22 cellular contexts compared by ENCODE assay signal in the genomic region with DNA sequence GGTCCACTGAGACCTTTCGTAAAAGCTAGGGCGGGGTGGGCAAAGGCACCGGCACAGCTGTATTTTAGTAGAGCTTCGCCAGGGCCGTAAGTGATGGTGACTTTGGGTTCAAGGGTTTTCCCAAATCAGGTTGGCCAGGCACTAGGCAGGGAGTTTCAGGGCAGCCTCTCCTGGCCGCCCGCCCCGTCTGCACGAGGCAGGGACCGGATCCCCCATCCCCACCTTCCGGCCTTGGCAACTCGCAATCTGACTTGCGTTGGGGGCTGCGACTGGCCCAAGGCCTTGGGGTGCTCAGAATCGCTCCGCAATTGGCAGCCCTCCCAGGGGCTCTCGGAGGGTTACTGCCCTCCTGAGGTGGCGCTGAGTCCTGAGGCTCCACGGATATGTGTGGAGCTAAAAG. TPM values are rescaled to one million over a fixed set of nuclear protein-coding genes. Genes with fewer than 3 reads are reported as not detected.
"Had no signal": no experiment of that assay in that cellular context is flagged by ENCODE, and none has a peak within 500 bp of the region (broad histone marks: within the 10 kb centered on the region; RNA-seq: fewer than 3 reads in every experiment).

No MANE protein-coding gene starts in this region.

- H3K27ac Mint-ChIP-seq: activated naive CD8-positive, alpha-beta T cell treated with anti-CD3 and anti-CD28 coated beads, Interleukin-2, amount 50 U/mL, for 24 hours; activated T-helper 1 cell treated with anti-CD3 and anti-CD28 coated beads, Interleukin-12 subunit alpha, Interleukin-12 subunit beta, Interleukin-2, Interleukin-4 antibody, amounts not matched to agents 30 ng/mL and 10 ng/mL and 1 ng/mL, durations not matched to agents 14 hours and 24 hours and 36 hours; stimulated activated effector memory CD8-positive, alpha-beta T cell treated with anti-CD3 and anti-CD28 coated beads, Interleukin-12 subunit alpha, Interleukin-12 subunit beta, amount 100 ng/mL, for 72 hours had no signal

- ATAC-seq: activated naive CD8-positive, alpha-beta T cell treated with anti-CD3 and anti-CD28 coated beads, Interleukin-2, amount 50 U/mL, for 24 hours; gastrocnemius medialis; heart right ventricle; stimulated activated effector memory CD8-positive, alpha-beta T cell treated with anti-CD3 and anti-CD28 coated beads, Interleukin-12 subunit alpha, Interleukin-12 subunit beta, amount 100 ng/mL, for 72 hours; T-cell had no signal

- H3K4me3 Mint-ChIP-seq: activated naive CD8-positive, alpha-beta T cell treated with anti-CD3 and anti-CD28 coated beads, Interleukin-2, amount 50 U/mL, for 24 hours; activated T-helper 1 cell treated with anti-CD3 and anti-CD28 coated beads, Interleukin-12 subunit alpha, Interleukin-12 subunit beta, Interleukin-2, Interleukin-4 antibody, amounts not matched to agents 30 ng/mL and 10 ng/mL and 1 ng/mL, durations not matched to agents 14 hours and 24 hours and 36 hours; neural crest cell; stimulated activated effector memory CD8-positive, alpha-beta T cell treated with anti-CD3 and anti-CD28 coated beads, Interleukin-12 subunit alpha, Interleukin-12 subunit beta, amount 100 ng/mL, for 72 hours; T-cell had no signal

- H3K4me1 ChIP-seq: parathyroid adenoma had no signal

- H3K9me3 ChIP-seq: ascending aorta, gastrocnemius medialis had no signal

- H3K79me2 ChIP-seq: parathyroid adenoma had no signal

- H3K27ac ChIP-seq: ascending aorta, cardiac muscle cell, coronary artery, gastrocnemius medialis, heart right ventricle, parathyroid adenoma, tibial nerve had no signal

- DNase-seq: activated CD4-positive, alpha-beta T cell treated with anti-CD3 and anti-CD28 coated beads, Interleukin-2, amount 50 U/mL, for 1 hour; activated CD4-positive, CD25-positive, alpha-beta regulatory T cell; activated naive CD4-positive, alpha-beta T cell; activated naive CD8-positive, alpha-beta T cell treated with anti-CD3 and anti-CD28 coated beads, Interleukin-2, amount 50 U/mL, for 24 hours; effector CD4-positive, alpha-beta T cell; gastrocnemius medialis; heart right ventricle; kidney glomerular epithelial cell; T-cell had no signal

- H3K4me3 ChIP-seq: ascending aorta, cardiac muscle cell, coronary artery, gastrocnemius medialis, heart right ventricle, smooth muscle cell, tibial nerve had no signal

- H3K4me2 ChIP-seq: smooth muscle cell had no signal

- H2AFZ ChIP-seq: parathyroid adenoma had no signal

- H3K36me3 Mint-ChIP-seq: T-cell had no signal

- H3K9ac ChIP-seq: parathyroid adenoma had no signal

- H3K36me3 ChIP-seq: ascending aorta, cardiac muscle cell, gastrocnemius medialis, heart right ventricle, tibial nerve had no signal

RNA-seq across cellular contexts. Expression of a gene that starts 4.1 kb away (rescaled TPM):
- total RNA-seq: activated T-helper 1 cell treated with anti-CD3 and anti-CD28 coated beads, Interleukin-12 subunit alpha, Interleukin-12 subunit beta, Interleukin-2, Interleukin-4 antibody, amounts not matched to agents 30 ng/mL and 10 ng/mL and 1 ng/mL, durations not matched to agents 14 hours and 24 hours and 36 hours; ascending aorta; fibroblast of lung; gastrocnemius medialis; heart right ventricle; lower leg skin; myocyte; renal cortical epithelial cell; smooth muscle cell; tibial nerve had no signal
- polyA plus RNA-seq: fibroblast of lung, heart right ventricle, smooth muscle cell had no signal

RNA-seq across cellular contexts. Expression of a gene that starts 6.0 kb away (rescaled TPM):
- total RNA-seq: ascending aorta, fibroblast of lung, gastrocnemius medialis, heart right ventricle, myocyte, renal cortical epithelial cell, smooth muscle cell, tibial nerve had no signal
- polyA plus RNA-seq: fibroblast of lung, heart right ventricle, smooth muscle cell had no signal
